Comparison of ENCODE assay signal across 10 cellular contexts in the genomic region with DNA sequence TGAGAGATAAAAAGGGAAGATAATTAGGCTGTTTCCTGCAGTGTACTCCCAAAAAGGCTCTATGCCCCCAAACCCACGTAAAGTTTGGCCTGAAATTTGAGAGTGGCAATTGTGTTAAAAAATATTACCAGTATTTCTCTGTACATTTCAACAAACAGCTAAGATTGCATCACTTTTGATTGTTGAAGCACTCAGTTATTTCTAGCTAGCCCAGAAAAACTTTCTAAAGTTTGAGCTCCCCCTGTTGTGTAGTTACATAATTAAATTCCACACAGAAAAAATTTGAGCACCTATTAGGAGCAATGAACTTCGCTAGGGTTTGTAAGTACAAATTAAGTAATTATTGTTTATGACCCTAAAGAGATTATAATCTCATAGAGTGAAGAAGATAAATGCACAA.
DNase-seq lines count a peak whose midpoint lies in the region; ATAC-seq and TF ChIP-seq lines count a peak whose summit lies in the region.
"Had no signal": no experiment of that assay in that cellular context is flagged by ENCODE, and none has a peak within 500 bp of the region (broad histone marks: within the 10 kb centered on the region; RNA-seq: fewer than 3 reads in every experiment).

No MANE protein-coding gene starts in this region.

- H3K27ac Mint-ChIP-seq in activated T-helper 1 cell treated with anti-CD3 and anti-CD28 coated beads, Interleukin-12 subunit alpha, Interleukin-12 subunit beta, Interleukin-2, Interleukin-4 antibody, amounts not matched to agents 30 ng/mL and 10 ng/mL and 1 ng/mL, durations not matched to agents 14 hours and 24 hours and 36 hours: no peak overlapping the region
- H3K27ac Mint-ChIP-seq: activated CD4-positive, alpha-beta T cell treated with anti-CD3 and anti-CD28 coated beads, Interleukin-2, amount 10 ng/mL, durations not matched to agents 7 days and 5 days had no signal

- peaks cover 12% of the 10 kb centered on the region for H3K4me1 Mint-ChIP-seq in activated T-helper 1 cell treated with anti-CD3 and anti-CD28 coated beads, Interleukin-12 subunit alpha, Interleukin-12 subunit beta, Interleukin-2, Interleukin-4 antibody, amounts not matched to agents 30 ng/mL and 10 ng/mL and 1 ng/mL, durations not matched to agents 14 hours and 24 hours and 36 hours (ENCODE audit: low read depth)

- intact Hi-C loops in activated T-helper 1 cell treated with anti-CD3 and anti-CD28 coated beads, Interleukin-12 subunit alpha, Interleukin-12 subunit beta, Interleukin-2, Interleukin-4 antibody, amounts not matched to agents 30 ng/mL and 10 ng/mL and 1 ng/mL, durations not matched to agents 14 hours and 24 hours and 36 hours (cut with micrococcal nuclease): loop anchor here (1.0 to 10.0 kb wide), 3 partner anchors 49 to 103 kb away; no protein-coding TSS in a partner anchor
- intact Hi-C loops in posterior vena cava (cut with DNase I): loop anchor here in 1 of 2 donors (5.0 kb wide), 1 partner anchor 102 kb away; no protein-coding TSS in a partner anchor

- TF ChIP-seq CTCF in C4-2B (conservative IDR thresholded peaks at IDR 0.05): peak; percentile 42
- peak; percentile 45 for TF ChIP-seq CTCF in RWPE2 (IDR thresholded peaks at IDR 0.05; ENCODE audit: poor library complexity, severe bottlenecking)

- no peaks in the 10 kb centered on the region for H3K36me3 ChIP-seq in RWPE2 (ENCODE audit: low read depth)

- H3K4me3 Mint-ChIP-seq in activated T-helper 1 cell treated with anti-CD3 and anti-CD28 coated beads, Interleukin-12 subunit alpha, Interleukin-12 subunit beta, Interleukin-2, Interleukin-4 antibody, amounts not matched to agents 30 ng/mL and 10 ng/mL and 1 ng/mL, durations not matched to agents 14 hours and 24 hours and 36 hours: no peak overlapping the region
- H3K4me3 Mint-ChIP-seq: activated CD4-positive, alpha-beta T cell treated with anti-CD3 and anti-CD28 coated beads, Interleukin-2, amount 10 ng/mL, durations not matched to agents 7 days and 5 days had no signal

- no peaks in the 10 kb centered on the region for H3K36me3 Mint-ChIP-seq in activated T-helper 1 cell treated with anti-CD3 and anti-CD28 coated beads, Interleukin-12 subunit alpha, Interleukin-12 subunit beta, Interleukin-2, Interleukin-4 antibody, amounts not matched to agents 30 ng/mL and 10 ng/mL and 1 ng/mL, durations not matched to agents 14 hours and 24 hours and 36 hours (ENCODE audit: low read depth)

- H3K27me3 Mint-ChIP-seq in activated T-helper 1 cell treated with anti-CD3 and anti-CD28 coated beads, Interleukin-12 subunit alpha, Interleukin-12 subunit beta, Interleukin-2, Interleukin-4 antibody, amounts not matched to agents 30 ng/mL and 10 ng/mL and 1 ng/mL, durations not matched to agents 14 hours and 24 hours and 36 hours (ENCODE audit: insufficient read depth): peaks cover 10% of the 10 kb centered on the region

- H3K27me3 ChIP-seq in RWPE2 (ENCODE audit: insufficient read depth, poor library complexity, severe bottlenecking): no peaks in the 10 kb centered on the region

- H3K4me1 ChIP-seq in RWPE2 (ENCODE audit: insufficient read depth, poor library complexity, severe bottlenecking): peaks cover 5% of the 10 kb centered on the region

- H3K9me3 Mint-ChIP-seq in activated T-helper 1 cell treated with anti-CD3 and anti-CD28 coated beads, Interleukin-12 subunit alpha, Interleukin-12 subunit beta, Interleukin-2, Interleukin-4 antibody, amounts not matched to agents 30 ng/mL and 10 ng/mL and 1 ng/mL, durations not matched to agents 14 hours and 24 hours and 36 hours: no peaks in the 10 kb centered on the region
- H3K9me3 Mint-ChIP-seq: activated CD4-positive, alpha-beta T cell treated with anti-CD3 and anti-CD28 coated beads, Interleukin-2, amount 10 ng/mL, durations not matched to agents 7 days and 5 days had no signal

- no peak overlapping the region for H3K4me3 ChIP-seq in RWPE2 (ENCODE audit: severe bottlenecking)
- H3K4me3 ChIP-seq: skin epidermis had no signal

- ATAC-seq in GM21723 (IDR thresholded peaks at IDR 0.05; ENCODE audit: unreplicated experiment): peak; percentile 41
- 0 out of 3 replicates have a peak, but pooled peaks have one; percentile 33 for ATAC-seq in RWPE2 (ENCODE audit: low read depth)

- H3K9me3 ChIP-seq in RWPE2 (ENCODE audit: severe bottlenecking): no peaks in the 10 kb centered on the region

- no peak for DNase-seq in RWPE2 (ENCODE audit: low spot score)
- peak; percentile 10 for DNase-seq in hepatic stellate cell (ENCODE audit: low spot score)
- DNase-seq in NCI-H446 treated with DMSO at 0.1 percent for 48 hours (lab: John Stamatoyannopoulos, UW): no peak
- DNase-seq in midbrain (lab: John Stamatoyannopoulos, UW): no peak
- DNase-seq in activated T-helper 1 cell treated with anti-CD3 and anti-CD28 coated beads, Interleukin-12 subunit alpha, Interleukin-12 subunit beta, Interleukin-2, Interleukin-4 antibody, amounts not matched to agents 30 ng/mL and 10 ng/mL and 1 ng/mL, durations not matched to agents 14 hours and 24 hours and 36 hours (ENCODE audit: low spot score): no peak
- no peak for DNase-seq in posterior vena cava (ENCODE audit: low spot score)
- DNase-seq: activated CD4-positive, alpha-beta T cell treated with anti-CD3 and anti-CD28 coated beads, Interleukin-2, amount 10 ng/mL, durations not matched to agents 7 days and 5 days had no signal

- H3K27ac ChIP-seq in C4-2B (no peak overlapping the region), RWPE2 (ENCODE audit: poor library complexity, severe bottlenecking) (no peak overlapping the region)
- H3K27ac ChIP-seq: skin epidermis had no signal
